ENCODE assay signal across 23 cellular contexts in the genomic region with DNA sequence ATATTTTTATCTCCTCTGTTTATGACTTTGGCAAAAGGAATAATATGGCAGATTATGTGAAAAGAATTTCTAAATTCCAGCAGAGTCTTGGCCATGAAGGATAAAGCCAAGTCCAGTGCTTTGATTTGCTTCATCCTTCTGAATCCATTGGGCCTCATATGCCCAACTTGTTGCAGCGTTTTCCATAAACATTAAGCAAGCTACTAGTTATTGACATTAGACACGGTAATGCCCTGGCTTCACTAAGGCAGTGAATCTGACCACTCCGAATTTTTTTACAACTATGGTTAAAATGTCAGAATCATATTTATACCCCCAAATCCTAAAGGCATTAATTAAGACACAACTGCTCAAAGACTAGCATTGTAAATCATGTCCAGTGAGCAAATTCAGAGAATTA.
"Had no signal": no experiment of that assay in that cellular context is flagged by ENCODE, and none has a peak within 500 bp of the region (broad histone marks: within the 10 kb centered on the region; RNA-seq: fewer than 3 reads in every experiment).

No MANE protein-coding gene starts in this region.

- H3K4me1 ChIP-seq: prostate gland had no signal

- DNase-seq: activated CD4-positive, alpha-beta T cell treated with anti-CD3 and anti-CD28 coated beads, Interleukin-2, amount 10 ng/mL, durations not matched to agents 24 days and 14 days; activated CD8-positive, alpha-beta T cell treated with anti-CD3 and anti-CD28 coated beads, Interleukin-2, amount 10 ng/mL, durations not matched to agents 7 days and 5 days; activated gamma-delta T cell; activated naive CD4-positive, alpha-beta T cell treated with anti-CD3 and anti-CD28 coated beads, Interleukin-2, amount 50 U/mL, for 16 hours; aorta; esophagus squamous epithelium; heart left ventricle; islet precursor cell; left cardiac atrium; lower lobe of right lung; naive thymus-derived CD4-positive, alpha-beta T cell; right cardiac atrium; stimulated activated CD4-positive, alpha-beta T cell treated with anti-CD3 and anti-CD28 coated beads, Interleukin-12 subunit alpha, Interleukin-12 subunit beta, amount 100 ng/mL, for 4 hours; stimulated activated CD4-positive, alpha-beta T cell treated with anti-CD3 and anti-CD28 coated beads, Interleukin-4, amount 100 ng/mL, for 4 hours; stimulated activated naive CD8-positive, alpha-beta T cell treated with anti-CD3 and anti-CD28 coated beads, Interleukin-15, Interleukin-2, amounts not matched to agents 100 U/mL and 50 U/mL, for 24 hours; substantia nigra; SW 1271; thyroid gland; upper lobe of right lung had no signal

- H3K27me3 Mint-ChIP-seq: activated CD4-positive, alpha-beta T cell treated with anti-CD3 and anti-CD28 coated beads, Interleukin-2, amount 10 ng/mL, durations not matched to agents 24 days and 14 days; naive thymus-derived CD4-positive, alpha-beta T cell had no signal

- H3K36me3 ChIP-seq: esophagus squamous epithelium, gastroesophageal sphincter, lower lobe of right lung, prostate gland, thyroid gland, upper lobe of right lung had no signal

- H3K27ac ChIP-seq: esophagus squamous epithelium, gastroesophageal sphincter, lower lobe of right lung, prostate gland, thyroid gland, upper lobe of right lung had no signal

- H3K9me3 ChIP-seq: esophagus squamous epithelium, gastroesophageal sphincter, heart left ventricle, lower lobe of right lung, prostate gland, thyroid gland, upper lobe of right lung had no signal

- ATAC-seq: activated CD8-positive, alpha-beta T cell treated with anti-CD3 and anti-CD28 coated beads, Interleukin-2, amount 10 ng/mL, durations not matched to agents 7 days and 5 days; gastroesophageal sphincter; heart left ventricle; left cardiac atrium; lower lobe of right lung; naive thymus-derived CD4-positive, alpha-beta T cell; right cardiac atrium; stimulated activated naive CD8-positive, alpha-beta T cell treated with anti-CD3 and anti-CD28 coated beads, Interleukin-15, Interleukin-2, amounts not matched to agents 100 U/mL and 50 U/mL, for 24 hours; upper lobe of right lung had no signal

- H3K9me3 Mint-ChIP-seq: brain had no signal

- H3K27me3 ChIP-seq: esophagus squamous epithelium, gastroesophageal sphincter, heart left ventricle, thyroid gland, upper lobe of right lung had no signal

- H3K27ac Mint-ChIP-seq: activated CD4-positive, alpha-beta T cell treated with anti-CD3 and anti-CD28 coated beads, Interleukin-2, amount 10 ng/mL, durations not matched to agents 24 days and 14 days; activated CD8-positive, alpha-beta T cell treated with anti-CD3 and anti-CD28 coated beads, Interleukin-2, amount 10 ng/mL, durations not matched to agents 7 days and 5 days; activated T-helper 1 cell treated with anti-CD3 and anti-CD28 coated beads, Interleukin-12 subunit alpha, Interleukin-12 subunit beta, Interleukin-2, Interleukin-4 antibody, amounts not matched to agents 30 ng/mL and 10 ng/mL and 1 ng/mL, durations not matched to agents 14 hours and 24 hours and 36 hours had no signal

- H3K4me3 Mint-ChIP-seq: activated CD4-positive, alpha-beta T cell treated with anti-CD3 and anti-CD28 coated beads, Interleukin-2, amount 10 ng/mL, durations not matched to agents 24 days and 14 days; activated CD8-positive, alpha-beta T cell treated with anti-CD3 and anti-CD28 coated beads, Interleukin-2, amount 10 ng/mL, durations not matched to agents 7 days and 5 days; activated T-helper 1 cell treated with anti-CD3 and anti-CD28 coated beads, Interleukin-12 subunit alpha, Interleukin-12 subunit beta, Interleukin-2, Interleukin-4 antibody, amounts not matched to agents 30 ng/mL and 10 ng/mL and 1 ng/mL, durations not matched to agents 14 hours and 24 hours and 36 hours had no signal

- H3K4me3 ChIP-seq: esophagus squamous epithelium, gastroesophageal sphincter, heart left ventricle, lower lobe of right lung, prostate gland, thyroid gland, upper lobe of right lung had no signal
